Comparison of ENCODE assay signal across 11 cellular contexts in the genomic region with DNA sequence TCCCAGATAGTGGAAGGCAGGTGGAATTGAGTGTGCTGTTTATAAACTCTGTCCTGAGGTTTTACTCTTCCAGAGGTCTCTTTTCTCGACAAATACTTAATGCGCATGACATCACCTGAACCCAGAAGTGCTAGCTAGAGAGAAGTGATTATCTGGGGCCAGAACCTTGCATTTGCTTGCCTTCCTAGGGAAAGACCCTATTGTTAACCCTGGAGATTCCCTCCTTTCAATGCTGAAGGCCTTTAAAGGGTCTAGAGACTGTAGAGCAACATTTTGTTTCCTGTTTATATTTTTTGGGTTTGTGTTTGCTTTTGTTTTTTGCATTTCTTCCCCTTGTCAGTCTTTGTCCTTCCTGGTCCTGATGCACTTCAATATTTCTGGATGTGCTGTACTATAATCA. TPM values are rescaled to one million over a fixed set of nuclear protein-coding genes. Genes with fewer than 3 reads are reported as not detected.
DNase-seq lines count a peak whose midpoint lies in the region; ATAC-seq, FAIRE-seq and TF ChIP-seq lines count a peak whose summit lies in the region.
"Had no signal": no experiment of that assay in that cellular context is flagged by ENCODE, and none has a peak within 500 bp of the region (broad histone marks: within the 10 kb centered on the region; RNA-seq: fewer than 3 reads in every experiment).

No MANE protein-coding gene starts in this region.

- H3K27me3 Mint-ChIP-seq in activated T-cell treated with anti-CD3 and anti-CD28 coated beads, Interleukin-2, amount 50 U/mL, for 72 hours (ENCODE audit: low read depth): no peaks in the 10 kb centered on the region
- H3K27me3 Mint-ChIP-seq in astrocyte (ENCODE audit: low read depth, unreplicated experiment) (no peaks in the 10 kb centered on the region), type B pancreatic cell (no peaks in the 10 kb centered on the region)

- peaks cover 56% of the 10 kb centered on the region for H3K4me1 Mint-ChIP-seq in activated T-cell treated with anti-CD3 and anti-CD28 coated beads, Interleukin-2, amount 50 U/mL, for 72 hours (ENCODE audit: low read depth)
- peaks cover 30% of the 10 kb centered on the region for H3K4me1 Mint-ChIP-seq in astrocyte (ENCODE audit: low read depth, unreplicated experiment)
- peaks cover 29% of the 10 kb centered on the region for H3K4me1 Mint-ChIP-seq in type B pancreatic cell (ENCODE audit: unreplicated experiment)

- H3K9me3 Mint-ChIP-seq in activated T-cell treated with anti-CD3 and anti-CD28 coated beads, Interleukin-2, amount 50 U/mL, for 72 hours: no peaks in the 10 kb centered on the region
- no peaks in the 10 kb centered on the region for H3K9me3 Mint-ChIP-seq in astrocyte (ENCODE audit: unreplicated experiment)
- no peaks in the 10 kb centered on the region for H3K9me3 Mint-ChIP-seq in type B pancreatic cell
- H3K9me3 Mint-ChIP-seq: nephron progenitor cell had no signal

- H3K36me3 Mint-ChIP-seq in activated T-cell treated with anti-CD3 and anti-CD28 coated beads, Interleukin-2, amount 50 U/mL, for 72 hours (ENCODE audit: insufficient read depth in 2 of 2): no peaks in the 10 kb centered on the region
- H3K36me3 Mint-ChIP-seq in astrocyte (ENCODE audit: low read depth, unreplicated experiment) (peaks cover 2% of the 10 kb centered on the region), type B pancreatic cell (peaks cover 15% of the 10 kb centered on the region)

- H3K9me3 ChIP-seq in astrocyte (ENCODE audit: insufficient read depth, low read depth, low read length) (no peaks in the 10 kb centered on the region), muscle layer of duodenum (ENCODE audit: control insufficient read depth in 1 of 2, low read length in 2 of 2) (no peaks in the 10 kb centered on the region)

- H3K4me3 ChIP-seq in astrocyte (ENCODE audit: insufficient read depth, low read depth, low read length) (peak overlapping the region; percentile 6), muscle layer of duodenum (ENCODE audit: low read depth in 1 of 2, low read length in 2 of 2) (no peak overlapping the region)

- peaks cover 70% of the 10 kb centered on the region for H3K79me2 ChIP-seq in astrocyte (ENCODE audit: insufficient read depth, low read length)

- H3K36me3 ChIP-seq in astrocyte (ENCODE audit: insufficient read depth, low read length) (no peaks in the 10 kb centered on the region), muscle layer of duodenum (ENCODE audit: control insufficient read depth in 1 of 2, insufficient read depth in 2 of 2, low read length in 2 of 2) (no peaks in the 10 kb centered on the region)

- H3K4me2 ChIP-seq in astrocyte (ENCODE audit: low read length): peak overlapping the region; percentile 73

- H3K4me3 Mint-ChIP-seq in activated T-cell treated with anti-CD3 and anti-CD28 coated beads, Interleukin-2, amount 50 U/mL, for 72 hours: peak overlapping the region; percentile 40 to 53
- peak overlapping the region; percentile 72 for H3K4me3 Mint-ChIP-seq in astrocyte (ENCODE audit: unreplicated experiment)
- H3K4me3 Mint-ChIP-seq in type B pancreatic cell: no peak overlapping the region
- H3K4me3 Mint-ChIP-seq: nephron progenitor cell had no signal

- H3K27me3 ChIP-seq in astrocyte (ENCODE audit: insufficient read depth, low read length) (no peaks in the 10 kb centered on the region), muscle layer of duodenum (ENCODE audit: low read depth, low read length) (no peaks in the 10 kb centered on the region)

- H3K27ac ChIP-seq in astrocyte (ENCODE audit: low read depth, low read length) (peak overlapping the region; percentile 94), muscle layer of duodenum (ENCODE audit: low read length) (peak overlapping the region; percentile 71)

- H3K9ac ChIP-seq in astrocyte (ENCODE audit: low read length): peak overlapping the region; percentile 80

- FAIRE-seq in astrocyte (lab: Jason Lieb, UNC): no peak
- FAIRE-seq: GM18507 had no signal

- H3K4me1 ChIP-seq in astrocyte (ENCODE audit: insufficient read depth, low read length) (peaks cover 35% of the 10 kb centered on the region), muscle layer of duodenum (ENCODE audit: control insufficient read depth in 1 of 2, insufficient read depth in 2 of 2, low read length in 2 of 2) (peaks cover 0 to 72% of the 10 kb centered on the region in 2 donors)

- DNase-seq in activated T-cell treated with anti-CD3 and anti-CD28 coated beads, Interleukin-2, amount 50 U/mL, for 72 hours: no peak
- DNase-seq in activated T-cell treated with anti-CD3 and anti-CD28 coated beads for 4 hours (no peak), astrocyte (ENCODE audit: low read depth) (no peak), type B pancreatic cell (ENCODE audit: extremely low spot score, unreplicated experiment) (no peak), mesenteric fat pad (ENCODE audit: low spot score) (no peak), NCI-H2227 treated with DMSO at 0.1 percent for 48 hours (lab: John Stamatoyannopoulos, UW) (no peak)
- DNase-seq: NCI-H510A, nephron progenitor cell had no signal

- H3K27ac Mint-ChIP-seq in activated T-cell treated with anti-CD3 and anti-CD28 coated beads, Interleukin-2, amount 50 U/mL, for 72 hours: peak overlapping the region; percentile 63
- H3K27ac Mint-ChIP-seq in astrocyte (ENCODE audit: unreplicated experiment) (peak overlapping the region; percentile 86), type B pancreatic cell (peak overlapping the region; percentile 19)
- H3K27ac Mint-ChIP-seq: nephron progenitor cell had no signal

- no peak for ATAC-seq in activated T-cell treated with anti-CD3 and anti-CD28 coated beads, Interleukin-2, amount 50 U/mL, for 72 hours (replicated peaks in 1 of 2)
- ATAC-seq in HG03457 (IDR thresholded peaks at IDR 0.05; ENCODE audit: unreplicated experiment): no peak

- no peak overlapping the region for H2AFZ ChIP-seq in astrocyte (ENCODE audit: low read depth, low read length)

- H4K20me1 ChIP-seq in astrocyte (ENCODE audit: insufficient read depth, low read length): peaks cover 7% of the 10 kb centered on the region

- TF ChIP-seq CTCF in astrocyte (IDR thresholded peaks at IDR 0.05; ENCODE audit: insufficient read depth, low read depth, low read length) (no peak), type B pancreatic cell (conservative IDR thresholded peaks at IDR 0.05) (no peak)

RNA-seq across cellular contexts. Expression of gene ATP2B4, which starts 36.2 kb away (rescaled TPM):
- 10 to 100 TPM; 34.1 to 65.5 TPM for total RNA-seq in activated T-cell treated with anti-CD3 and anti-CD28 coated beads, Interleukin-2, amount 50 U/mL, for 72 hours
- total RNA-seq in astrocyte (103 and 114 TPM in 2 replicates), type B pancreatic cell (ENCODE audit: low replicate concordance) (89.6 and 91.6 TPM in 2 replicates), mesenteric fat pad (122 TPM)

Comparison
In these comparisons a context has a peak if more than half of its experiments do, and no peak if none do; other contexts are left out.
1. H3K27ac Mint-ChIP-seq: peak in every context shown above with its lines; median percentile 86 in astrocyte; 63 in activated T-cell treated with anti-CD3 and anti-CD28 coated beads, Interleukin-2, amount 50 U/mL, for 72 hours; 19 in type B pancreatic cell.